In the genomic region with DNA sequence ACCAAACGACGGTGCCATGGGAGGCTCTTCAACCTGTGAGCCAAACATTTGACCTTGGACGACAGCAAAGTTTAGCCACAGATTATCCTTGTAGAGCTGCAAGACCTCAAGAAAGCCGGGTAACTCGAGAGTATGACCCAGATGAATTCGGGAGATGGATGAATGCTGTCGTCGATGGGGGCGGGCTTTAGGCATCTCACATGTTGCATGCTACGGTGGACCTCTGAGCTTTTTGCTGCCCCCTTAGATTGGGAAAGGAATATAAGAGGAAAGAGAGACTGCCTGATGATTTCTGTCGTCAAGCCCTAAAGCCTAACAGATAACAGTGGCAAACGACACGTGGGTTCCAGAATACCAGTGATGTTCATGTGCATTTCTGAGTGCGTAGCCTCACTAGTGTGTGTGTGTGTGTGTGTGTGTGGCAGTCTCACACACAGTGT, we compare ENCODE assay signal across 8 cellular contexts. TPM values are rescaled to one million over a fixed set of nuclear protein-coding genes. Genes with fewer than 3 reads are reported as not detected.
A peak's percentile ranks its signal among the peaks of the same experiment; 100 is the strongest.
DNase-seq lines count a peak whose midpoint lies in the region; ATAC-seq and TF ChIP-seq lines count a peak whose summit lies in the region.

No MANE protein-coding gene starts in this region.

- WGBS in hepatocyte (ENCODE audit: low lambda C conversion rate, missing lambda C conversion rate) = 15% methylated on average over 14 of the region's 14 CpGs

- DNase-seq in BJ (ENCODE audit: low read depth) (no peak), activated B cell treated with CpG ODN at 0.5 μM for 24 hours (no peak), hepatocyte (ENCODE audit: low spot score) (no peak), NCI-H748 treated with DMSO at 0.1 percent for 48 hours (lab: John Stamatoyannopoulos, UW) (no peak), substantia nigra (lab: John Stamatoyannopoulos, UW) (no peak)
- peak; percentile 6 for DNase-seq in stimulated activated CD8-positive, alpha-beta memory T cell treated with anti-CD3 and anti-CD28 coated beads, Interleukin-15, amount 100 ng/mL, for 24 hours (ENCODE audit: low read depth)

- peaks cover 29% of the 10 kb centered on the region for H3K79me2 ChIP-seq in hepatocyte

- no peaks in the 10 kb centered on the region for H3K9me3 ChIP-seq in hepatocyte (ENCODE audit: low read depth)

- H3K27ac ChIP-seq in hepatocyte (peak overlapping the region; percentile 83), substantia nigra (ENCODE audit: low read depth, low read length, poor library complexity, severe bottlenecking) (no peak overlapping the region)

- CTCF ChIA-PET in BJ (lab: Yijun Ruan, JAX) (interaction anchor here (0.8 to 2.0 kb wide), 9 partner anchors 11 to 112 kb away, joined by 3 to 10 read pairs (median 4); no protein-coding TSS in a partner anchor), activated B cell treated with CpG ODN at 0.5 μM for 24 hours (lab: Charles Lee) (interaction anchor here (0.8 to 2.3 kb wide), 5 partner anchors 75 to 113 kb away, joined by 3 to 13 read pairs (median 4); no protein-coding TSS in a partner anchor)

- H3K27me3 ChIP-seq in BJ (ENCODE audit: control insufficient read depth, insufficient read depth, low read length) (no peaks in the 10 kb centered on the region), hepatocyte (no peaks in the 10 kb centered on the region)

- peaks cover 26% of the 10 kb centered on the region for H3K4me1 Mint-ChIP-seq in activated B cell treated with CpG ODN at 0.5 μM for 24 hours

- POLR2A ChIA-PET in BJ (lab: Charles Lee) = no interaction called here
- POLR2A ChIA-PET in activated B cell treated with CpG ODN at 0.5 μM for 24 hours (lab: Charles Lee) = no interaction called here

- no peaks in the 10 kb centered on the region for H3K36me3 Mint-ChIP-seq in activated B cell treated with CpG ODN at 0.5 μM for 24 hours (ENCODE audit: low read depth)

- no peaks in the 10 kb centered on the region for H4K20me1 ChIP-seq in hepatocyte (ENCODE audit: insufficient read depth, poor library complexity, severe bottlenecking)

- intact Hi-C loops in activated B cell treated with CpG ODN at 0.5 μM for 24 hours (cut with micrococcal nuclease) = loop anchor here (1.0 to 5.0 kb wide), 4 partner anchors 21 to 375 kb away; partner anchors contain the start of gene DNAJC3

- H3K36me3 ChIP-seq in BJ (ENCODE audit: control insufficient read depth, insufficient read depth, low read length) (no peaks in the 10 kb centered on the region), hepatocyte (replicated peaks; ENCODE audit: insufficient read depth, low read depth) (no peaks in the 10 kb centered on the region)

- H3K9me2 ChIP-seq in hepatocyte (replicated peaks; ENCODE audit: insufficient read depth) = no peaks in the 10 kb centered on the region

- H3K27ac Mint-ChIP-seq in activated B cell treated with CpG ODN at 0.5 μM for 24 hours = peak overlapping the region; percentile 35

- 0 out of 2 replicates have a peak, but pooled peaks have one; percentile 1 for TF ChIP-seq CTCF in BJ (IDR thresholded peaks at IDR 0.05; ENCODE audit: insufficient read depth, low read depth, low read length)
- no peak for TF ChIP-seq CTCF in activated B cell treated with CpG ODN at 0.5 μM for 24 hours (IDR thresholded peaks at IDR 0.05)
- TF ChIP-seq CTCF in hepatocyte (IDR thresholded peaks at IDR 0.05; ENCODE audit: poor library complexity) = no peak

- H3K4me3 ChIP-seq in BJ (ENCODE audit: low read depth, low read length) (peak overlapping the region; percentile 64), hepatocyte (peak overlapping the region; percentile 97)

- peak overlapping the region; percentile 99 for H3K4me2 ChIP-seq in hepatocyte

- no peaks in the 10 kb centered on the region for H3K9me3 Mint-ChIP-seq in activated B cell treated with CpG ODN at 0.5 μM for 24 hours

- peak overlapping the region; percentile 47 for H2AFZ ChIP-seq in hepatocyte

- no peaks in the 10 kb centered on the region for H3K27me3 Mint-ChIP-seq in activated B cell treated with CpG ODN at 0.5 μM for 24 hours

- H3K4me3 Mint-ChIP-seq in activated B cell treated with CpG ODN at 0.5 μM for 24 hours = peak overlapping the region; percentile 83

- H3K4me1 ChIP-seq in hepatocyte (ENCODE audit: insufficient read depth) = peaks cover 18% of the 10 kb centered on the region

- ATAC-seq in HG03139 (IDR thresholded peaks at IDR 0.05; ENCODE audit: unreplicated experiment) (peak; percentile 12), activated B cell treated with CpG ODN at 0.5 μM for 24 hours (ENCODE audit: low read depth) (peak; percentile 8), GM19397 (IDR thresholded peaks at IDR 0.05; ENCODE audit: unreplicated experiment) (no peak)

RNA-seq across cellular contexts. Expression of gene ABCC4, which starts 0.7 kb away (rescaled TPM):
- polyA plus RNA-seq in BJ (2011; rRNA removed) (11.2 and 17.4 TPM in 2 replicates), hepatocyte (9.6 and 9.8 TPM in 2 replicates)
- 24.4 and 32.5 TPM in 2 replicates for polyA minus RNA-seq in BJ (2011; rRNA and poly(A)+ RNA removed)
- total RNA-seq in activated B cell treated with CpG ODN at 0.5 μM for 24 hours (10.8 and 11.7 TPM in 2 replicates), hepatocyte (23.3 and 25.3 TPM in 2 replicates)
